ENCODE assay signal across 16 cellular contexts in the genomic region with DNA sequence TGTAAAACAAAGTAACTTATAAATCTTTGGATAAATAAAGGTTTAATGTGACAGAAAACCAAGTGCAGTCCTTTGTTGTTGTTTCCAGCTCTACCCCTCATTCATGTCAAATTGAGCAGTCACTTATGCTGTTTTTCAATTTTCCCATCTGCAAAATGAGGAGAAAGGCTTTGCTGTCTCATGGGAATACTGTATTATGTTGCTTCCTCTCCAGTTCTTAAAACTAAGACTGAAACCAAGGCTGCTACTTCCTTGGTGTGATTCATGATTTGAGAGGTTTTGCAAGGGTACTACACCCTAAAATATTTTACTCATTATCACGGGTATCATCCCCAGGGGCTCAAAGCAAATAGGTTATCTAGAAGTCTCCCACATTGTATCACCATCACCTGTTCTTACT.
A peak's percentile ranks its signal among the peaks of the same experiment; 100 is the strongest.
DNase-seq lines count a peak whose midpoint lies in the region; ATAC-seq and TF ChIP-seq lines count a peak whose summit lies in the region.
"Had no signal": no experiment of that assay in that cellular context is flagged by ENCODE, and none has a peak within 500 bp of the region (broad histone marks: within the 10 kb centered on the region; RNA-seq: fewer than 3 reads in every experiment).

No MANE protein-coding gene starts in this region.

- TF ChIP-seq CTCF in HEK293 (tag by site-specific recombination; IDR thresholded peaks at IDR 0.05): no peak

- POLR2A ChIA-PET in HEK293 (lab: Yijun Ruan, JAX): no interaction called here

- no peaks in the 10 kb centered on the region; the same call in 1 of the 2 replicates for H3K4me1 ChIP-seq in HEK293 (ENCODE audit: control insufficient read depth, insufficient read depth, low read length)
- H3K4me1 ChIP-seq: left lung had no signal

- CTCF ChIA-PET in HEK293 (lab: Yijun Ruan, JAX): no interaction called here

- DNase-seq in left kidney (ENCODE audit: low read depth, low spot score) (peak; percentile 40), Ammon's horn (ENCODE audit: low spot score) (no peak), NCI-H345 (lab: John Stamatoyannopoulos, UW) (no peak)
- DNase-seq: activated CD8-positive, alpha-beta T cell treated with anti-CD3 and anti-CD28 coated beads for 36 hours; activated effector memory CD4-positive, alpha-beta T cell treated with Interleukin-2 at 50 U/mL for 16 hours; cortex of kidney; DMS79 treated with DMSO at 0.1 percent for 48 hours; left lung; MM.1S had no signal

- no peak overlapping the region for H3K4me3 ChIP-seq in HEK293 (ENCODE audit: low read depth, low read length)
- H3K4me3 ChIP-seq: BLaER1, left lung, thoracic aorta had no signal

- no peak overlapping the region for H3K27ac ChIP-seq in HEK293 (ENCODE audit: extremely low read depth, low read depth, low read length)
- H3K27ac ChIP-seq: BLaER1, left lung, thoracic aorta had no signal

- H3K36me3 ChIP-seq in HEK293 (ENCODE audit: control insufficient read depth in 2 of 2, insufficient read depth in 1 of 2, low read length in 2 of 2): no peaks in the 10 kb centered on the region
- H3K36me3 ChIP-seq: BLaER1, left lung, thoracic aorta had no signal

- H3K9me3 ChIP-seq in HEK293 (ENCODE audit: control insufficient read depth, insufficient read depth, low read depth, low read length): no peaks in the 10 kb centered on the region
- H3K9me3 ChIP-seq: thoracic aorta had no signal

- ATAC-seq in GM19043 (IDR thresholded peaks at IDR 0.05; ENCODE audit: low read depth, unreplicated experiment) (peak; percentile 36), HG03571 (IDR thresholded peaks at IDR 0.05; ENCODE audit: unreplicated experiment) (peak; percentile 31), GM18873 (IDR thresholded peaks at IDR 0.05; ENCODE audit: low FRiP score, unreplicated experiment) (no peak)
- ATAC-seq: activated CD8-positive, alpha-beta T cell treated with anti-CD3 and anti-CD28 coated beads for 36 hours; esophagus mucosa; left lung had no signal

TF ChIP-seq in HEK293, 187 proteins besides CTCF, POLR2A, EP300 and RAD21:
- TF ChIP-seq ZBTB48 (tag by site-specific recombination; IDR thresholded peaks at IDR 0.05) (no peak), PRDM6 (tag by site-specific recombination; IDR thresholded peaks at IDR 0.05) (peak; percentile 55; the same call in 1 of the 2 replicates)
